ENCODE assay signal across 8 cellular contexts in the genomic region with DNA sequence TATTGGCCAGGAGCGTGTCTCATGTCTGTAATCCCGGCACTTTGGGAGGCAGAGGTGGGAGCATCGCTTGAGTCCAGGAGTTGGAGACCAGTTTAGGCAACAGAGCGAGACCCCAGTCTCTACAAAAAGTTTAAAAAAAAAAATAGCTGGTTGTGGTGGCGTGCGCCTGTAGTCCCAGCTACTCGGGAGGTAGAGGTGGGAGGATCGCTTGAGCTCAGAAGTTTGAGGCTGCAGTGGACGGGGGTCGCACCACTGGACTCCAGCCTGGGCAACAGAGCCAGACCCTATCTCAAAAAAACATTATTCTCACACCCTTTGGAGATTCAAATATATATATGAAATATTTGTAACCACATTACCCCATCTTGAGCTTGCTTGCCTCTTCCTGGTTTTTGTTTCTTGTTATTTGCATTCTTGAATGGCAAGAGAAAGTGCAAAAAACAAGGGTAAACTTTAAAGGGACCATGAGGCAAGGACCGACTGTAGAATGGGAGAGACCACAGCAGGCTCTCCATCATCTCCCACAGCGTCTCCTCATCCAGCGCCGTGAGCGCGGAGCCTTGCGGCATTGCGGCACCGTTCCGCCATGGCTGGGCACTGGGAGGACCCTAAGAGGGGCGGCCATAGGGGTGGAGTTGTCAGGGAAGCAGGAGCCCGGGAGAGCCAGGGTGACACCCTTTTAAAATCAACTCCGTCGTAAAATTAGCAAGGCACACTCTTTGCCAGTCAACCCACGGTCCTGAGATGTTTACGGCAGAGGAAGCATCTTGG. TPM values are rescaled to one million over a fixed set of nuclear protein-coding genes. Genes with fewer than 3 reads are reported as not detected.
DNase-seq lines count a peak whose midpoint lies in the region; ATAC-seq and TF ChIP-seq lines count a peak whose summit lies in the region.

No MANE protein-coding gene starts in this region.

- H3K4me3 Mint-ChIP-seq in CD14-positive monocyte = peak overlapping the region; percentile 94
- peak overlapping the region; percentile 90 to 96 (median 92) for H3K4me3 Mint-ChIP-seq in nephron

- no peaks in the 10 kb centered on the region for H3K9me3 ChIP-seq in KOPT-K1 (ENCODE audit: insufficient read depth, low read length, poor library complexity, severe bottlenecking)

- DNase-seq in CD14-positive monocyte (ENCODE audit: low spot score) (no peak), choroid plexus epithelial cell (ENCODE audit: low read depth) (no peak), dermis blood vessel endothelial cell (no peak), SIG-M5 (lab: John Stamatoyannopoulos, UW) (no peak)

- H3K27me3 Mint-ChIP-seq in CD14-positive monocyte (ENCODE audit: low read depth in 3 of 3) (peaks cover 0 to 2% (median 2%) of the 10 kb centered on the region in 3 donors), nephron (ENCODE audit: low read depth) (no peaks in the 10 kb centered on the region)

- intact Hi-C loops in CD14-positive monocyte (cut with micrococcal nuclease) = loop anchor here in 1 of 2 donors (10.0 kb wide), 1 partner anchor 156 kb away; the partner anchor contains the start of gene RMP24

- H3K36me3 ChIP-seq in KOPT-K1 (ENCODE audit: insufficient read depth, low read length) = peaks cover 34% of the 10 kb centered on the region

- no peak for ATAC-seq in GM21360 (IDR thresholded peaks at IDR 0.05; ENCODE audit: unreplicated experiment)
- no peak for ATAC-seq in HG03565 (IDR thresholded peaks at IDR 0.05; ENCODE audit: unreplicated experiment)

- H3K4me1 Mint-ChIP-seq in CD14-positive monocyte = peaks cover 32% of the 10 kb centered on the region
- peaks cover 34% of the 10 kb centered on the region for H3K4me1 Mint-ChIP-seq in nephron

- H3K4me3 ChIP-seq in choroid plexus epithelial cell (ENCODE audit: low read depth, low read length) = peak overlapping the region; percentile 81

- peak overlapping the region in 3 of 7 donors; percentile 66 to 99 (median 73) for H3K27ac Mint-ChIP-seq in CD14-positive monocyte
- H3K27ac Mint-ChIP-seq in nephron = peak overlapping the region in 1 of 3 experiments; percentile 98

- H3K36me3 Mint-ChIP-seq in CD14-positive monocyte (peaks cover 18 to 19% of the 10 kb centered on the region in 2 donors), nephron (ENCODE audit: low read depth) (peaks cover 27% of the 10 kb centered on the region)

- H3K9me3 Mint-ChIP-seq in CD14-positive monocyte (no peaks in the 10 kb centered on the region), nephron (no peaks in the 10 kb centered on the region)

- H3K27ac ChIP-seq in KOPT-K1 (ENCODE audit: low read depth, low read length, poor library complexity, severe bottlenecking) = peak overlapping the region; percentile 97

- TF ChIP-seq CTCF in CD14-positive monocyte (IDR thresholded peaks at IDR 0.05) (no peak), choroid plexus epithelial cell (conservative IDR thresholded peaks at IDR 0.05; ENCODE audit: low read depth, low read length) (no peak), nephron (IDR thresholded peaks at IDR 0.05; ENCODE audit: unreplicated experiment in 3 of 3) (no peak)

RNA-seq across cellular contexts. Expression of gene ELP2, which starts 1.4 kb away (rescaled TPM):
- polyA plus RNA-seq in CD14-positive monocyte = 10 to 100 TPM; 27.1 to 52.5 TPM
- total RNA-seq in dermis blood vessel endothelial cell = 51.5 and 69.6 TPM in 2 replicates

RNA-seq across cellular contexts. Expression of gene SLC39A6, which starts 1.9 kb away (rescaled TPM):
- 10 to 100 TPM; 16.8 to 20.1 TPM for polyA plus RNA-seq in CD14-positive monocyte
- total RNA-seq in dermis blood vessel endothelial cell = 18.2 and 18.5 TPM in 2 replicates

RNA-seq across cellular contexts. Expression of gene MOCOS, which starts 56.2 kb away (rescaled TPM):
- polyA plus RNA-seq in CD14-positive monocyte = under 1 TPM in 1 of 2 donors, not detected in 1; 0.05 TPM
- 0.34 and 0.79 TPM in 2 replicates for total RNA-seq in dermis blood vessel endothelial cell
